ENCODE assay signal across 1 cellular context in the genomic region with DNA sequence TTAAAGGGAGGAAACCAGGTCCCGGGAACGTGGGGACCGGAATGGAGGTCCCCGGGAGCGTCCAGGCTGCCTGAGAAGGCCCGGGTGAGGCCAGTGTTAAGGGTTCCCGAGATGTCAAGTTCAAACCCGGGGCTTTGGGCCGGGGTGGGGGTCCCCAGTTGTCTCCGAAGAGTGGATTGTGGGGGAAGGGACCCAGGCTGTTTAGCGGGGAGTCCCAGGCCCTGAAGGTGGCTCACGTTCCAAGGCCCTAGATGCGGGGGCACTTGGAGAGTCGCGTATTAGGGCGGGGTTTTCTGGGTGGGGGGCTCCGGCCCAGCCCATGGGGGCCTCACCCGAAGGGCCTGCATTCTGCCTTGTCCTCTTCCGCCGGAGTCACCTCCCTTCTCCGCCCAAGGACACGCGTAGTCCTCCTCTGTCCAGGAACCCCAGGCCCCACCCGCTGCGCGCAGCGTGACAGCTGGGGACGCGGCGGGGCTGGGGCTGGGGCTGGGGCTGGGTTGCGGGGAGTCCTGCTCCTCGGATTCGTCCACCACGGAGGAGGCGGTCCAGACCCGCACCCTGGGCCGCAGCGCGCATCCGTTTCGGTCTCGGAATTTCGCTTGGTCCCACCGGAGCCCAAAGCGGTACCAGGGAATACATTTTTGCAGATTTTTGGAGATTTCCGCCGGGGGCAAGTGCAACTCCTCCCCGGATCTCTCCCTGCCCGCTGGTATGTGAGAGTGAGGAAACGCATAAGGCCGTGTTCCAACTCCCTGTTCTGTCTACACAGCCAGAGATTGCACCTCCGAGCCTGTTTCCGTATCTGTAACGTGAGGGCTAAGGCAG.
TF ChIP-seq lines count a peak whose summit lies in the region.

TSS of gene COX7A1 (minus strand) at position 387 of the 825 bp plus-strand sequence. CDS start at position 347, 40 bp downstream.

TF ChIP-seq in H1, 55 proteins besides CTCF, POLR2A, EP300 and RAD21:
- TF ChIP-seq SIX5 (IDR thresholded peaks at IDR 0.05; ENCODE audit: low read depth, low read length) (no peak), TEAD4 (IDR thresholded peaks at IDR 0.05; ENCODE audit: low read depth, low read length) (no peak), RFX5 (IDR thresholded peaks at IDR 0.05; ENCODE audit: borderline replicate concordance, low read depth, low read length) (no peak), YY1 (IDR thresholded peaks at IDR 0.05; ENCODE audit: low read depth, low read length) (no peak), HDAC2 (IDR thresholded peaks at IDR 0.05; ENCODE audit: borderline replicate concordance in 1 of 2, low read depth in 2 of 2, low read length in 2 of 2) (no peak), ATF3 (IDR thresholded peaks at IDR 0.05; ENCODE audit: insufficient read depth, low read depth, low read length) (no peak), SP4 (IDR thresholded peaks at IDR 0.05; ENCODE audit: low read length) (no peak)
